ENCODE assay signal across 1 cellular context in genomic region chr2:72825271-72826155, GRCh38.
TF ChIP-seq lines count a peak whose summit lies in the region.

EXOC6B (minus strand) TSS chr2:72826033.

TF ChIP-seq in HCT116, 20 proteins besides CTCF, POLR2A, EP300 and RAD21 (continued from another document):
- no peak for TF ChIP-seq ZBTB33 (IDR thresholded peaks at IDR 0.05; ENCODE audit: extremely low read depth, insufficient replicate concordance, low read length)
- no peak for TF ChIP-seq EGR1 (IDR thresholded peaks at IDR 0.05; ENCODE audit: low read depth)
